Comparison of ENCODE assay signal across 17 cellular contexts in genomic region chr17:11768106-11768505, GRCh38.
DNase-seq lines count a peak whose midpoint lies in the region; ATAC-seq and TF ChIP-seq lines count a peak whose summit lies in the region.
"Had no signal": no experiment of that assay in that cellular context is flagged by ENCODE, and none has a peak within 500 bp of the region (broad histone marks: within the 10 kb centered on the region; RNA-seq: fewer than 3 reads in every experiment).

No MANE protein-coding gene starts in this region.

- DNase-seq in esophagus muscularis mucosa (ENCODE audit: extremely low spot score) (peak; percentile 78), spleen (peak; percentile 72), SKM-1 treated with dmso at 0.1 percent for 144 hours (lab: John Stamatoyannopoulos, UW; ENCODE audit: unreplicated experiment) (no peak), HPDE6-E6E7 (ENCODE audit: extremely low spot score) (no peak)
- DNase-seq: 8988T; ACHN; BE2C; C1 segment of cervical spinal cord; CD4-positive, alpha-beta memory T cell; CD4-positive, CD25-positive, alpha-beta regulatory T cell; CD8-positive, alpha-beta memory T cell; COR-L47; DMS 273 treated with DMSO at 0.1 percent for 48 hours; DMS79 treated with DMSO at 0.1 percent for 48 hours; GF-D8 had no signal

- H3K27me3 ChIP-seq in esophagus muscularis mucosa (no peaks in the 10 kb centered on the region), spleen (replicated peaks in 1 of 7) (no peaks in the 10 kb centered on the region)
- H3K27me3 ChIP-seq: BE2C, BLaER1 had no signal

- no peak for ATAC-seq in HG02885 (IDR thresholded peaks at IDR 0.05; ENCODE audit: poor library complexity, unreplicated experiment)

- H3K9me3 ChIP-seq in esophagus muscularis mucosa = no peaks in the 10 kb centered on the region
- H3K9me3 ChIP-seq in spleen = peaks cover 0 to 4% (median 0%) of the 10 kb centered on the region in 8 donors
- H3K9me3 ChIP-seq: BE2C, BLaER1 had no signal

- 98% methylated on average over 6 of the region's 11 CpGs for WGBS in esophagus muscularis mucosa
- 79 to 86% (median 84%) methylated on average over 11 of the region's 11 CpGs for WGBS in spleen, 5 donors

- H3K27ac ChIP-seq in esophagus muscularis mucosa (replicated peaks in 1 of 4) (no peak overlapping the region), spleen (peak overlapping the region in 7 of 8 donors; percentile 5 to 81 (median 73))
- H3K27ac ChIP-seq: BLaER1 had no signal

- H3K4me1 ChIP-seq in esophagus muscularis mucosa (no peaks in the 10 kb centered on the region), spleen (peaks cover 0 to 27% (median 0%) of the 10 kb centered on the region in 6 donors)
- H3K4me1 ChIP-seq: BE2C had no signal

- no peak for TF ChIP-seq EP300 in esophagus muscularis mucosa (IDR thresholded peaks at IDR 0.05)

- H3K4me3 ChIP-seq in esophagus muscularis mucosa = no peak overlapping the region
- H3K4me3 ChIP-seq in spleen = no peak overlapping the region
- H3K4me3 ChIP-seq: BLaER1 had no signal

- intact Hi-C loops in esophagus muscularis mucosa (cut with DNase I) = no loop called here
- intact Hi-C loops in spleen (cut with DNase I; ENCODE audit: low total_unique reads) = no loop called here

- H3K36me3 ChIP-seq in esophagus muscularis mucosa (no peaks in the 10 kb centered on the region), spleen (no peaks in the 10 kb centered on the region)
- H3K36me3 ChIP-seq: BE2C, BLaER1 had no signal

- TF ChIP-seq POLR2A in esophagus muscularis mucosa (IDR thresholded peaks at IDR 0.05; ENCODE audit: low read depth) (no peak), spleen (IDR thresholded peaks at IDR 0.05) (no peak)

- no peak for TF ChIP-seq CTCF in esophagus muscularis mucosa (IDR thresholded peaks at IDR 0.05)
- no peak for TF ChIP-seq CTCF in spleen (IDR thresholded peaks at IDR 0.05 in 8 of 11, conservative IDR thresholded peaks at IDR 0.05 in 3 of 11)

Comparison
In these comparisons a context has a peak if more than half of its experiments do, and no peak if none do; other contexts are left out.
1. DNase-seq: peak in esophagus muscularis mucosa (single experiment) and spleen (single experiment); none in SKM-1 treated with dmso at 0.1 percent for 144 hours (single experiment) and HPDE6-E6E7 (single experiment).
2. H3K27ac ChIP-seq: peak in spleen (7 of 8); none in esophagus muscularis mucosa (0 of 4).